8 cellular contexts compared by ENCODE assay signal in genomic region chr16:61818850-61819249, GRCh38.
"Had no signal": no experiment of that assay in that cellular context is flagged by ENCODE, and none has a peak within 500 bp of the region (broad histone marks: within the 10 kb centered on the region; RNA-seq: fewer than 3 reads in every experiment).

No MANE protein-coding gene starts in this region.

- ATAC-seq: GM12878 had no signal

- H3K4me3 ChIP-seq: GM12878 had no signal

- FAIRE-seq: G401.6, GM12878, GM12891, GM12892, GM18507, GM19239 had no signal

- DNase-seq: GDM1, GF-D8 had no signal
